Comparison of ENCODE assay signal across 14 cellular contexts in genomic region chr1:91537281-91538069, GRCh38. TPM values are rescaled to one million over a fixed set of nuclear protein-coding genes. Genes with fewer than 3 reads are reported as not detected.
DNase-seq lines count a peak whose midpoint lies in the region; ATAC-seq and TF ChIP-seq lines count a peak whose summit lies in the region.
"Had no signal": no experiment of that assay in that cellular context is flagged by ENCODE, and none has a peak within 500 bp of the region (broad histone marks: within the 10 kb centered on the region; RNA-seq: fewer than 3 reads in every experiment).

No MANE protein-coding gene starts in this region.

- ATAC-seq in HG02884 (IDR thresholded peaks at IDR 0.05; ENCODE audit: unreplicated experiment): no peak
- ATAC-seq: activated CD8-positive, alpha-beta memory T cell treated with anti-CD3 and anti-CD28 coated beads, Interleukin-2, amount 10 ng/mL, durations not matched to agents 7 days and 5 days; Panc1; stimulated activated naive CD8-positive, alpha-beta T cell treated with anti-CD3 and anti-CD28 coated beads, Interleukin-15, Interleukin-2, amounts not matched to agents 100 U/mL and 50 U/mL, for 24 hours had no signal

- no peaks in the 10 kb centered on the region for H3K9me3 Mint-ChIP-seq in MCF 10A (ENCODE audit: unreplicated experiment)

- H3K27me3 ChIP-seq in transverse colon: no peaks in the 10 kb centered on the region

- DNase-seq in NCI-H748 (lab: John Stamatoyannopoulos, UW; ENCODE audit: unreplicated experiment): peak; percentile 18
- no peak for DNase-seq in NCI-H748 treated with DMSO at 0.1 percent for 48 hours (lab: John Stamatoyannopoulos, UW)
- DNase-seq in MCF 10A (ENCODE audit: unreplicated experiment): peak; percentile 66
- peak; percentile 91 for DNase-seq in iris pigment epithelial cell (ENCODE audit: low read depth)
- no peak for DNase-seq in transverse colon
- DNase-seq in stimulated activated CD4-positive, alpha-beta T cell treated with anti-CD3 and anti-CD28 coated beads, Interleukin-4, amount 100 ng/mL, for 4 hours: no peak
- no peak for DNase-seq in stimulated activated CD4-positive, alpha-beta T cell treated with anti-CD3 and anti-CD28 coated beads, Interleukin-2, amount 100 ng/mL, for 48 hours
- DNase-seq: 8988T; activated CD8-positive, alpha-beta memory T cell treated with anti-CD3 and anti-CD28 coated beads, Interleukin-2, amount 10 ng/mL, durations not matched to agents 7 days and 5 days; DMS79; NCI-H1694 treated with DMSO at 0.1 percent for 48 hours; stimulated activated naive CD8-positive, alpha-beta T cell treated with anti-CD3 and anti-CD28 coated beads, Interleukin-15, Interleukin-2, amounts not matched to agents 100 U/mL and 50 U/mL, for 24 hours had no signal

- in situ Hi-C loops in transverse colon (cut with MboI; ENCODE audit: low pct_ligation_motif_present in 1 of 4, low pct_unique_long_range_greater_than_20kb in 1 of 4, low sequenced_read_pairs in 3 of 4): no loop called here

- peak overlapping the region; percentile 4 to 24 (median 7) for H3K27ac ChIP-seq in transverse colon

- H3K36me3 ChIP-seq in transverse colon: no peaks in the 10 kb centered on the region

- POLR2A ChIA-PET in MCF 10A (lab: Yijun Ruan, JAX): interaction anchor here (0.7 to 5.1 kb wide), 33 partner anchors 8 to 363 kb away, joined by 3 to 39 read pairs (median 8); partner anchors contain the start of gene TGFBR3

- no peaks in the 10 kb centered on the region for H3K9me3 ChIP-seq in transverse colon

- intact Hi-C loops in MCF 10A (cut with micrococcal nuclease): no loop called here
- intact Hi-C loops in transverse colon (cut with DNase I; ENCODE audit: low total_unique reads): no loop called here

- H3K4me1 ChIP-seq in transverse colon: no peaks in the 10 kb centered on the region

- H3K4me3 Mint-ChIP-seq in MCF 10A (ENCODE audit: unreplicated experiment): peak overlapping the region; percentile 19
- H3K4me3 Mint-ChIP-seq: activated CD8-positive, alpha-beta memory T cell treated with anti-CD3 and anti-CD28 coated beads, Interleukin-2, amount 10 ng/mL, durations not matched to agents 7 days and 5 days had no signal

- peak overlapping the region; percentile 76 for H3K27ac Mint-ChIP-seq in MCF 10A (ENCODE audit: low read depth, unreplicated experiment)
- H3K27ac Mint-ChIP-seq: activated CD8-positive, alpha-beta memory T cell treated with anti-CD3 and anti-CD28 coated beads, Interleukin-2, amount 10 ng/mL, durations not matched to agents 7 days and 5 days had no signal

- no peak overlapping the region for H3K4me3 ChIP-seq in transverse colon

- TF ChIP-seq POLR2A in transverse colon (IDR thresholded peaks at IDR 0.05): no peak

- H3K27me3 Mint-ChIP-seq in MCF 10A (ENCODE audit: insufficient read depth, unreplicated experiment): no peaks in the 10 kb centered on the region
- H3K27me3 Mint-ChIP-seq: activated CD8-positive, alpha-beta memory T cell treated with anti-CD3 and anti-CD28 coated beads, Interleukin-2, amount 10 ng/mL, durations not matched to agents 7 days and 5 days had no signal

- BruUV-seq in MCF 10A (replicated peaks; lab: Mats Ljungman, UMichigan): no TSS peak

- no peaks in the 10 kb centered on the region for H3K36me3 Mint-ChIP-seq in MCF 10A (ENCODE audit: insufficient read depth, unreplicated experiment)

- no peak for TF ChIP-seq EP300 in transverse colon (IDR thresholded peaks at IDR 0.05; ENCODE audit: low read depth)

- CTCF ChIA-PET in MCF 10A (lab: Yijun Ruan, JAX): interaction anchor here (0.5 to 1.7 kb wide), 10 partner anchors 10 to 392 kb away, joined by 3 to 9 read pairs (median 4); no protein-coding TSS in a partner anchor

- H3K4me1 Mint-ChIP-seq in MCF 10A (ENCODE audit: insufficient read depth, unreplicated experiment): peaks cover 25% of the 10 kb centered on the region

- TF ChIP-seq CTCF in MCF 10A (IDR thresholded peaks at IDR 0.05; ENCODE audit: unreplicated experiment) (no peak), transverse colon (IDR thresholded peaks at IDR 0.05) (no peak)

RNA-seq across cellular contexts. Expression of gene CDC7, which starts 36.8 kb away (rescaled TPM):
- total RNA-seq in MCF 10A (2022): 4.0 and 8.0 TPM in 2 replicates
- 1 to 10 TPM in 2 of 4 donors, under 1 TPM in 1, not detected in 1; 0.68 to 2.8 (median 1.3) TPM for total RNA-seq in transverse colon

Comparison
In these comparisons a context has a peak if more than half of its experiments do, and no peak if none do; other contexts are left out.
1. DNase-seq: peak in NCI-H748 (single experiment), MCF 10A (single experiment) and iris pigment epithelial cell (single experiment); none in NCI-H748 treated with DMSO at 0.1 percent for 48 hours (single experiment), transverse colon (single experiment), stimulated activated CD4-positive, alpha-beta T cell treated with anti-CD3 and anti-CD28 coated beads, Interleukin-4, amount 100 ng/mL, for 4 hours (0 of 2) and stimulated activated CD4-positive, alpha-beta T cell treated with anti-CD3 and anti-CD28 coated beads, Interleukin-2, amount 100 ng/mL, for 48 hours (0 of 2).